ENCODE assay signal across 9 cellular contexts in genomic region chr18:63518178-63519012, GRCh38. TPM values are rescaled to one million over a fixed set of nuclear protein-coding genes. Genes with fewer than 3 reads are reported as not detected.
DNase-seq lines count a peak whose midpoint lies in the region; ATAC-seq, FAIRE-seq and TF ChIP-seq lines count a peak whose summit lies in the region.
"Had no signal": no experiment of that assay in that cellular context is flagged by ENCODE, and none has a peak within 500 bp of the region (broad histone marks: within the 10 kb centered on the region; RNA-seq: fewer than 3 reads in every experiment).

No MANE protein-coding gene starts in this region.

- no peak overlapping the region for H3K9ac ChIP-seq in K562 (ENCODE audit: insufficient read depth in 1 of 2, low read depth in 2 of 2, low read length in 2 of 2)

- H2AFZ ChIP-seq in K562 (ENCODE audit: low read depth, low read length) = no peak overlapping the region

- H3K27me3 ChIP-seq in K562 (ENCODE audit: control insufficient read depth in 2 of 2, insufficient read depth in 2 of 2, low read length in 2 of 2) = no peaks in the 10 kb centered on the region

- CTCF ChIA-PET in K562 (lab: Yijun Ruan, JAX; ENCODE audit: low intra/inter-chr PET ratio) = interaction anchor here (0.6 to 1.6 kb wide), 5 partner anchors 60 to 502 kb away, joined by 3 to 9 read pairs (median 3); no protein-coding TSS in a partner anchor

- H3K4me3 ChIP-seq in AG09309 (ENCODE audit: control insufficient read depth, low read depth, low read length) = no peak overlapping the region
- no peak overlapping the region for H3K4me3 ChIP-seq in K562

- in situ Hi-C loops in K562 (cut with MboI) = loop anchor here (25.0 kb wide), 1 partner anchor 469 kb away; no protein-coding TSS in a partner anchor

- no peaks in the 10 kb centered on the region for H3K4me1 ChIP-seq in K562 (replicated peaks in 1 of 2; ENCODE audit: control insufficient read depth in 2 of 2, insufficient read depth in 2 of 2, low read length in 2 of 2)

- FAIRE-seq in K562 (lab: Jason Lieb, UNC) = peak; percentile 86

- no peak for TF ChIP-seq POLR2A in K562 (conservative IDR thresholded peaks at IDR 0.05)

- no TSS peak for BruUV-seq in K562 (replicated peaks; lab: Mats Ljungman, UMichigan)

- DNase-seq in AG09309 (ENCODE audit: low read depth) = peak; percentile 34
- peak; percentile 71 to 76 for DNase-seq in NCI-H2081 (lab: John Stamatoyannopoulos, UW)
- peak; percentile 4 for DNase-seq in T-helper 22 cell (ENCODE audit: low read depth)
- DNase-seq in K562 (ENCODE audit: extremely low read depth in 1 of 4, low spot score in 3 of 4) = peak; percentile 24 to 77 (median 34)
- peak; percentile 63 for DNase-seq in iris pigment epithelial cell (ENCODE audit: low read depth)
- DNase-seq in stimulated activated CD4-positive, alpha-beta T cell treated with anti-CD3 and anti-CD28 coated beads, Interleukin-1b, Interleukin-23, amount 100 ng/mL, for 24 hours (ENCODE audit: low read depth in 4 of 4, low spot score in 1 of 4) = peak; percentile 20 to 44 (median 36)

- peak; percentile 56 to 78 for TF ChIP-seq RAD21 in K562 (CRISPR knock-in tag; conservative IDR thresholded peaks at IDR 0.05 in 1 of 2, IDR thresholded peaks at IDR 0.05 in 1 of 2)

- no peaks in the 10 kb centered on the region for H3K9me1 ChIP-seq in K562 (ENCODE audit: control insufficient read depth, insufficient read depth, low read length)

- ATAC-seq in GM18520 (IDR thresholded peaks at IDR 0.05; ENCODE audit: unreplicated experiment) (peak; percentile 75), HG03060 (IDR thresholded peaks at IDR 0.05; ENCODE audit: low read depth, unreplicated experiment) (peak; percentile 91), K562 (peak; percentile 93)

- no peaks in the 10 kb centered on the region for H3K36me3 ChIP-seq in K562 (ENCODE audit: control insufficient read depth, insufficient read depth, low read length)

- no peaks in the 10 kb centered on the region for H4K20me1 ChIP-seq in K562 (replicated peaks; ENCODE audit: control insufficient read depth, insufficient read depth, low read length)

- intact Hi-C loops in K562 (cut with micrococcal nuclease) = loop anchor here (2.0 to 5.0 kb wide), 4 partner anchors 60 to 459 kb away; no protein-coding TSS in a partner anchor

- 7% methylated on average over 15 of the region's 16 CpGs for WGBS in K562 (ENCODE audit: insufficient coverage, low coverage, missing lambda C conversion rate)

- no peaks in the 10 kb centered on the region for H3K9me3 ChIP-seq in K562 (replicated peaks; ENCODE audit: control insufficient read depth, insufficient read depth, low read depth, low read length)

- H3K27ac ChIP-seq in K562 (ENCODE audit: extremely low read depth, low read depth, low read length) = no peak overlapping the region

- no peak overlapping the region for H3K4me2 ChIP-seq in K562 (ENCODE audit: insufficient read depth, low read length)

- TF ChIP-seq EP300 in K562 (IDR thresholded peaks at IDR 0.05; ENCODE audit: low read length) = no peak

- POLR2A ChIA-PET in K562 (lab: Yijun Ruan, JAX) = no interaction called here

- TF ChIP-seq CTCF in AG09309 (IDR thresholded peaks at IDR 0.05; ENCODE audit: control insufficient read depth, insufficient read depth, low read depth, low read length, missing control alignments) (peak; percentile 61), K562 (IDR thresholded peaks at IDR 0.05 in 2 of 3, conservative IDR thresholded peaks at IDR 0.05 in 1 of 3; ENCODE audit: insufficient read depth in 2 of 3, low read depth in 1 of 3, low read length in 3 of 3) (peak; percentile 55 to 68 (median 60))

- H3K79me2 ChIP-seq in K562 (ENCODE audit: control insufficient read depth, insufficient read depth, low read length) = no peaks in the 10 kb centered on the region

TF ChIP-seq in K562, 482 proteins besides CTCF, POLR2A, EP300 and RAD21:
- TF ChIP-seq KAT8 (IDR thresholded peaks at IDR 0.05; ENCODE audit: low read depth) = no peak
- TF ChIP-seq SMC3 (conservative IDR thresholded peaks at IDR 0.05; ENCODE audit: insufficient read depth, low read depth, low read length) = peak; percentile 47; the same call in 1 of the 2 replicates

RNA-seq across cellular contexts. Expression of gene SERPINB12, which starts 23.8 kb away (rescaled TPM):
- not detected in 2 replicates for total RNA-seq in K562 (2011; cell fraction: chromatin; rRNA removed; ENCODE audit: low replicate concordance)
- total RNA-seq in K562 (2011; cell fraction: nucleolus; rRNA removed) = not detected in 2 replicates
- total RNA-seq in K562 (2011; cell fraction: nucleoplasm; rRNA removed) = not detected in 2 replicates
- total RNA-seq in K562 (2014; rRNA removed) (not detected in 2 replicates), K562 (2014; rRNA removed; fragmentation: Illumina TruSeq; extraction: Trizol) (not detected in 2 replicates), K562 (2015; rRNA removed; fragmentation: Illumina TruSeq; extraction: Trizol) (not detected in 2 replicates), K562 (2021) (not detected in 2 replicates)
- polyA plus RNA-seq in K562 (2011; rRNA removed) (not detected in 2 replicates), K562 (2014; fragmentation: Illumina TruSeq; extraction: Trizol) (not detected in 2 replicates), K562 (2014; fragmentation: Nextera tagmentation; extraction: Ambion mirVana) (not detected), K562 (2014; rRNA removed) (not detected in 2 replicates)
- not detected in 2 replicates for polyA plus RNA-seq in K562 (2011; cell fraction: cytosol; rRNA removed)
- polyA plus RNA-seq in K562 (2011; cell fraction: nucleus; rRNA removed) = not detected in 2 replicates
- polyA plus RNA-seq in K562 (2012) = not detected in 2 replicates
- not detected in 2 replicates for polyA minus RNA-seq in K562 (2011; rRNA and poly(A)+ RNA removed)
- polyA minus RNA-seq in K562 (2011; cell fraction: cytosol; rRNA and poly(A)+ RNA removed) = not detected in 2 replicates
- polyA minus RNA-seq in K562 (2011; cell fraction: nucleus; rRNA and poly(A)+ RNA removed) = not detected in 2 replicates
- total RNA-seq: temporal lobe had no signal

RNA-seq across cellular contexts. Expression of gene SERPINB5, which starts 41.6 kb away (rescaled TPM):
- not detected in 2 replicates for total RNA-seq in K562 (2011; cell fraction: chromatin; rRNA removed; ENCODE audit: low replicate concordance)
- not detected in 2 replicates for total RNA-seq in K562 (2011; cell fraction: nucleolus; rRNA removed)
- not detected in 2 replicates for total RNA-seq in K562 (2011; cell fraction: nucleoplasm; rRNA removed)
- total RNA-seq in K562 (2014; rRNA removed) (0.05 and 0.08 TPM in 2 replicates), K562 (2014; rRNA removed; fragmentation: Illumina TruSeq; extraction: Trizol) (0.44 and 0.67 TPM in 2 replicates), K562 (2015; rRNA removed; fragmentation: Illumina TruSeq; extraction: Trizol) (0.30 and 0.33 TPM in 2 replicates), K562 (2021) (0.47 and 1.4 TPM in 2 replicates)
- polyA plus RNA-seq in K562 (2011; rRNA removed) (0.03 TPM in 1 of 2 replicates, not detected in the other), K562 (2014; fragmentation: Illumina TruSeq; extraction: Trizol) (0.54 and 0.72 TPM in 2 replicates), K562 (2014; fragmentation: Nextera tagmentation; extraction: Ambion mirVana) (1 to 10 TPM in 1 of 2 experiments, under 1 TPM in 1; 0.83 to 1.0 TPM), K562 (2014; rRNA removed) (0.20 and 0.24 TPM in 2 replicates)
- polyA plus RNA-seq in K562 (2011; cell fraction: cytosol; rRNA removed) = 0.04 TPM in 1 of 2 replicates, not detected in the other
- not detected in 2 replicates for polyA plus RNA-seq in K562 (2011; cell fraction: nucleus; rRNA removed)
- 0.39 and 0.69 TPM in 2 replicates for polyA plus RNA-seq in K562 (2012)
- polyA minus RNA-seq in K562 (2011; rRNA and poly(A)+ RNA removed) = not detected in 2 replicates
- polyA minus RNA-seq in K562 (2011; cell fraction: cytosol; rRNA and poly(A)+ RNA removed) = not detected in 2 replicates
- not detected in 2 replicates for polyA minus RNA-seq in K562 (2011; cell fraction: nucleus; rRNA and poly(A)+ RNA removed)

Comparison
In these comparisons a context has a peak if more than half of its experiments do, and no peak if none do; other contexts are left out.
1. DNase-seq: peak in every context shown above with its lines; median percentile 74 in NCI-H2081; 63 in iris pigment epithelial cell; 36 in stimulated activated CD4-positive, alpha-beta T cell treated with anti-CD3 and anti-CD28 coated beads, Interleukin-1b, Interleukin-23, amount 100 ng/mL, for 24 hours; 34 in AG09309; 34 in K562; 4 in T-helper 22 cell.